In the genomic region with DNA sequence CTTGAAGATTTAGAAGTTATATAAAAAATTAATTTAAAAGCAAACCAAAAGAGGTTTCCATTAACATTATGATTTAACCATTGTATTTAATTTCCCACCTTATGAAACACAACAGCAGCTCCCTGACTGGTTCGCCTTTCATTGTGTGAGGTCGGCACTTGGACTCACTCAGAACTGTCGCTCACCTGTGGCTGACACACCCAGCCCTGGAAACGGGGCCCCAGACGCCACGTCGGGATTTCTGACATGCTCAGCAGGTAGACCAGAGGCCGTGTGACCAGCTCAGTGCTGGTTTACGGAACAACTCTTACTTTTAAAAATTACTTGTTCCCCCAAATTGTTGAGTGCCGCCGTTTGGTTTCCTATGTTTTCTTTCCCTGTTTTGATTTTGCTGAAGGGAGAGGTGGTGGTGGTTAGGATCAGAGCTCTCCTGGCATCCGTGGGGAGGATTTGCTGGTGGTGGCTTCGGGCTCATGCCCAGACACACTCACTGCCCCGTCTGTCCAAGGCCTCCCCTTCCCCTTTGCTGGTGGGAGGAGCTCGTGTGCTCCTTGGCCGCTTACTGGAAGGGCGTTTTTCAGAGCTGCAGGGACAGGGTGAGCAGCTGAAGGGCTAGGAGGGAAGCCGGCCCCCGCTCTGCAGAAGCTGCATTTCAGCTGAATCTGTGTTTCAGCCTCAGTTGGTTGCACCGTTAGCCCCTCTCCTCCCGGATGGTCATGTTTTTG, we compare ENCODE assay signal across 12 cellular contexts. TPM values are rescaled to one million over a fixed set of nuclear protein-coding genes. Genes with fewer than 3 reads are reported as not detected.
DNase-seq lines count a peak whose midpoint lies in the region; ATAC-seq, FAIRE-seq and TF ChIP-seq lines count a peak whose summit lies in the region.
"Had no signal": no experiment of that assay in that cellular context is flagged by ENCODE, and none has a peak within 500 bp of the region (broad histone marks: within the 10 kb centered on the region; RNA-seq: fewer than 3 reads in every experiment).

No MANE protein-coding gene starts in this region.

- H3K9me3 ChIP-seq in GM12878 (replicated peaks; ENCODE audit: control insufficient read depth, insufficient read depth, low read length), result no peaks in the 10 kb centered on the region

- POLR2A ChIA-PET in GM12878 (lab: Charles Lee), result no interaction called here

- ATAC-seq in GM12878 (no peak), GM21717 (IDR thresholded peaks at IDR 0.05; ENCODE audit: unreplicated experiment) (no peak)

- H3K4me1 ChIP-seq in GM12878 (ENCODE audit: control insufficient read depth, insufficient read depth, low read length), result no peaks in the 10 kb centered on the region

- H3K27me3 ChIP-seq in H7 (ENCODE audit: control insufficient read depth, insufficient read depth, low read length) (no peaks in the 10 kb centered on the region), GM12878 (replicated peaks in 1 of 2; ENCODE audit: control insufficient read depth in 2 of 2, insufficient read depth in 2 of 2, low read length in 1 of 2) (no peaks in the 10 kb centered on the region)

- H3K36me3 ChIP-seq in H7 (replicated peaks; ENCODE audit: control insufficient read depth, insufficient read depth, low read length) (peaks cover 20% of the 10 kb centered on the region), GM12878 (ENCODE audit: control insufficient read depth in 2 of 2, insufficient read depth in 2 of 2, low read length in 1 of 2) (peaks cover 29 to 30% of the 10 kb centered on the region in 2 experiments)

- peak; percentile 56 for TF ChIP-seq POLR2A in GM12878 (IDR thresholded peaks at IDR 0.05; ENCODE audit: low read depth, low read length)

- no peak overlapping the region for H3K4me3 ChIP-seq in H7 (ENCODE audit: insufficient read depth, low read depth, low read length)
- no peak overlapping the region for H3K4me3 ChIP-seq in GM12878

- BruUV-seq in GM12878 (replicated peaks; lab: Mats Ljungman, UMichigan), result no TSS peak

- CTCF ChIA-PET in GM12878 (lab: Yijun Ruan, JAX), result interaction anchor here (1.6 to 3.1 kb wide), 4 partner anchors 10 to 220 kb away, joined by 3 to 11 read pairs (median 6); a partner anchor contains a TSS

- H3K79me2 ChIP-seq in GM12878 (ENCODE audit: control insufficient read depth, insufficient read depth, low read length), result peaks cover 7% of the 10 kb centered on the region

- RAD21 ChIA-PET in GM12878 (lab: Charles Lee; ENCODE audit: unreplicated experiment), result no interaction called here

- H3K4me2 ChIP-seq in GM12878 (ENCODE audit: control insufficient read depth, insufficient read depth), result no peak overlapping the region

- 0 out of 2 replicates have a peak overlapping the region, but pooled peaks have one; percentile 4 for H3K27ac ChIP-seq in C4-2B
- H3K27ac ChIP-seq in GM12878 (ENCODE audit: control insufficient read depth, insufficient read depth), result no peak overlapping the region

- in situ Hi-C loops in GM12878 (cut with MboI), result no loop called here

- H2AFZ ChIP-seq in GM12878 (ENCODE audit: control insufficient read depth, low read depth, low read length), result no peak overlapping the region

- H4K20me1 ChIP-seq in GM12878 (ENCODE audit: control insufficient read depth, insufficient read depth), result no peaks in the 10 kb centered on the region; the same call in 1 of the 2 replicates

- H3K9ac ChIP-seq in GM12878 (ENCODE audit: control insufficient read depth, insufficient read depth, low read length), result no peak overlapping the region

- no peak for TF ChIP-seq EP300 in GM12878 (IDR thresholded peaks at IDR 0.05; ENCODE audit: borderline replicate concordance in 1 of 2, control insufficient read depth in 1 of 2, low read depth in 2 of 2, low read length in 2 of 2)

- TF ChIP-seq CTCF in C4-2B (conservative IDR thresholded peaks at IDR 0.05), result no peak
- TF ChIP-seq CTCF in GM12878 (IDR thresholded peaks at IDR 0.05 in 2 of 3, conservative IDR thresholded peaks at IDR 0.05 in 1 of 3; ENCODE audit: control insufficient read depth in 2 of 3, extremely low read depth in 1 of 3, insufficient read depth in 1 of 3, low read depth in 3 of 3, low read length in 3 of 3), result no peak

- TF ChIP-seq RAD21 in GM12878 (IDR thresholded peaks at IDR 0.05; ENCODE audit: insufficient read depth, low read depth, low read length), result no peak

- no peak for FAIRE-seq in GM12878 (lab: Jason Lieb, UNC)

- 95% methylated on average over 21 of the region's 21 CpGs for WGBS in GM12878 (ENCODE audit: insufficient coverage, insufficient replicate concordance, low lambda C conversion rate, missing lambda C conversion rate)

- SMC1A ChIA-PET in GM12878 (lab: Charles Lee; ENCODE audit: uncharacterized antibody, unreplicated experiment), result interaction anchor here (1.1 kb wide), 1 partner anchor 11 kb away, joined by 3 read pairs; no protein-coding TSS in a partner anchor

- intact Hi-C loops in GM12878 (cut with micrococcal nuclease; ENCODE audit: unreplicated experiment), result no loop called here

- DNase-seq in H7 (peak; percentile 76), GM12878 (ENCODE audit: low read depth, low spot score) (no peak), iPS-NIHi7 (ENCODE audit: extremely low spot score) (peak; percentile 42), NCI-H1048 (lab: John Stamatoyannopoulos, UW) (no peak), NCI-H446 treated with DMSO at 0.1 percent for 48 hours (lab: John Stamatoyannopoulos, UW) (no peak), NCI-H2171 treated with DMSO at 0.1 percent for 48 hours (lab: John Stamatoyannopoulos, UW) (no peak)
- DNase-seq: activated CD4-positive, alpha-beta T cell treated with anti-CD3 and anti-CD28 coated beads, Interleukin-2, amount 50 U/mL, for 1 hour; activated naive CD4-positive, alpha-beta T cell treated with Interleukin-2 at 50 U/mL for 16 hours; CD4-positive, alpha-beta T cell; naive B cell had no signal

TF ChIP-seq in GM12878, 131 proteins besides CTCF, POLR2A, EP300 and RAD21:
- no peak for TF ChIP-seq ZNF207 (IDR thresholded peaks at IDR 0.05; ENCODE audit: borderline replicate concordance)
- TF ChIP-seq, protein P1, sequence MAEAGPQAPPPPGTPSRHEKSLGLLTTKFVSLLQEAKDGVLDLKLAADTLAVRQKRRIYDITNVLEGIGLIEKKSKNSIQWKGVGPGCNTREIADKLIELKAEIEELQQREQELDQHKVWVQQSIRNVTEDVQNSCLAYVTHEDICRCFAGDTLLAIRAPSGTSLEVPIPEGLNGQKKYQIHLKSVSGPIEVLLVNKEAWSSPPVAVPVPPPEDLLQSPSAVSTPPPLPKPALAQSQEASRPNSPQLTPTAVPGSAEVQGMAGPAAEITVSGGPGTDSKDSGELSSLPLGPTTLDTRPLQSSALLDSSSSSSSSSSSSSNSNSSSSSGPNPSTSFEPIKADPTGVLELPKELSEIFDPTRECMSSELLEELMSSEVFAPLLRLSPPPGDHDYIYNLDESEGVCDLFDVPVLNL (IDR thresholded peaks at IDR 0.05; ENCODE audit: low read depth, low read length), result no peak
- TF ChIP-seq, protein P2, sequence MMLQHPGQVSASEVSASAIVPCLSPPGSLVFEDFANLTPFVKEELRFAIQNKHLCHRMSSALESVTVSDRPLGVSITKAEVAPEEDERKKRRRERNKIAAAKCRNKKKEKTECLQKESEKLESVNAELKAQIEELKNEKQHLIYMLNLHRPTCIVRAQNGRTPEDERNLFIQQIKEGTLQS (IDR thresholded peaks at IDR 0.05; ENCODE audit: borderline replicate concordance, extremely low read depth, low read depth, low read length), result no peak
- TF ChIP-seq SPI1 (IDR thresholded peaks at IDR 0.05; ENCODE audit: borderline replicate concordance, insufficient read depth, low read depth, low read length), result no peak
- no peak for TF ChIP-seq JUNB (IDR thresholded peaks at IDR 0.05)
- TF ChIP-seq IKZF2 (IDR thresholded peaks at IDR 0.05), result no peak
- no peak for TF ChIP-seq POU2F2 (IDR thresholded peaks at IDR 0.05; ENCODE audit: borderline replicate concordance, low read depth, low read length)
- no peak for TF ChIP-seq WRNIP1 (IDR thresholded peaks at IDR 0.05; ENCODE audit: borderline replicate concordance, low read depth, low read length)
- TF ChIP-seq NFYA (IDR thresholded peaks at IDR 0.05; ENCODE audit: borderline replicate concordance, low read depth, low read length), result no peak
- no peak for TF ChIP-seq SMAD5 (IDR thresholded peaks at IDR 0.05; ENCODE audit: low read depth)
- TF ChIP-seq, protein P3, sequence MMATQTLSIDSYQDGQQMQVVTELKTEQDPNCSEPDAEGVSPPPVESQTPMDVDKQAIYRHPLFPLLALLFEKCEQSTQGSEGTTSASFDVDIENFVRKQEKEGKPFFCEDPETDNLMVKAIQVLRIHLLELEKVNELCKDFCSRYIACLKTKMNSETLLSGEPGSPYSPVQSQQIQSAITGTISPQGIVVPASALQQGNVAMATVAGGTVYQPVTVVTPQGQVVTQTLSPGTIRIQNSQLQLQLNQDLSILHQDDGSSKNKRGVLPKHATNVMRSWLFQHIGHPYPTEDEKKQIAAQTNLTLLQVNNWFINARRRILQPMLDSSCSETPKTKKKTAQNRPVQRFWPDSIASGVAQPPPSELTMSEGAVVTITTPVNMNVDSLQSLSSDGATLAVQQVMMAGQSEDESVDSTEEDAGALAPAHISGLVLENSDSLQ (IDR thresholded peaks at IDR 0.05), result no peak
- no peak for TF ChIP-seq NR2F1 (conservative IDR thresholded peaks at IDR 0.05)

RNA-seq across cellular contexts. Expression of a gene that starts 59.2 kb away (rescaled TPM):
- 0.15 and 0.62 TPM in 2 replicates for total RNA-seq in H7 (2014; rRNA removed; shearing (Covaris generic))
- 0.25 TPM in 1 of 2 replicates, not detected in the other for total RNA-seq in GM12878 (2013; cell fraction: nucleolus; rRNA removed)
- total RNA-seq in GM12878 (2014; rRNA removed), result 0.16 TPM in 1 of 2 replicates, not detected in the other
- 0.09 TPM in 1 of 2 replicates, not detected in the other for total RNA-seq in GM12878 (2014; rRNA removed; fragmentation: Illumina TruSeq; extraction: Trizol)
- 1.2 and 2.2 TPM in 2 replicates for total RNA-seq in GM12878 (2021)
- polyA plus RNA-seq in GM12878 (2011; ENCODE audit: low read depth), result 0.10 TPM
- not detected in 2 replicates for polyA plus RNA-seq in GM12878 (2011; rRNA removed)
- polyA plus RNA-seq in GM12878 (2011; cell fraction: cytosol; rRNA removed), result 0.06 TPM in 1 of 2 replicates, not detected in the other
- polyA plus RNA-seq in GM12878 (2011; cell fraction: nucleus; rRNA removed), result 0.12 and 0.46 TPM in 2 replicates
- 0.88 and 2.1 TPM in 2 replicates for polyA plus RNA-seq in GM12878 (2012)
- 0.04 TPM in 1 of 2 replicates, not detected in the other for polyA plus RNA-seq in GM12878 (2014; fragmentation: Illumina TruSeq; extraction: Trizol)
- polyA plus RNA-seq in GM12878 (2014; fragmentation: Nextera tagmentation; extraction: Ambion mirVana), result not detected
- 0.28 and 0.57 TPM in 2 replicates for polyA plus RNA-seq in GM12878 (2014; rRNA removed)
- polyA plus RNA-seq in GM12878 (2016; fragmentation: Nextera tagmentation; extraction: Ambion mirVana), result under 1 TPM in 1 of 2 experiments, not detected in 1; 0.13 TPM
- polyA minus RNA-seq in GM12878 (2011; rRNA and poly(A)+ RNA removed), result not detected in 2 replicates
- not detected in 2 replicates for polyA minus RNA-seq in GM12878 (2011; cell fraction: cytosol; rRNA and poly(A)+ RNA removed)
- polyA minus RNA-seq in GM12878 (2011; cell fraction: nucleus; rRNA and poly(A)+ RNA removed), result not detected in 2 replicates

Comparison
In these comparisons a context has a peak if more than half of its experiments do, and no peak if none do; other contexts are left out.
1. DNase-seq: peak in H7 (single experiment) and iPS-NIHi7 (single experiment); none in GM12878 (single experiment), NCI-H1048 (single experiment), NCI-H446 treated with DMSO at 0.1 percent for 48 hours (single experiment) and NCI-H2171 treated with DMSO at 0.1 percent for 48 hours (single experiment).